21 cellular contexts compared by ENCODE assay signal in genomic region chr1:226495716-226496115, GRCh38. TPM values are rescaled to one million over a fixed set of nuclear protein-coding genes. Genes with fewer than 3 reads are reported as not detected.
A peak's percentile ranks its signal among the peaks of the same experiment; 100 is the strongest.
DNase-seq lines count a peak whose midpoint lies in the region; ATAC-seq and TF ChIP-seq lines count a peak whose summit lies in the region.
"Had no signal": no experiment of that assay in that cellular context is flagged by ENCODE, and none has a peak within 500 bp of the region (broad histone marks: within the 10 kb centered on the region; RNA-seq: fewer than 3 reads in every experiment).

No MANE protein-coding gene starts in this region.

- H3K4me3 ChIP-seq in coronary artery, result no peak overlapping the region
- H3K4me3 ChIP-seq: GM23248 had no signal

- H3K4me1 Mint-ChIP-seq in stimulated activated naive CD8-positive, alpha-beta T cell treated with anti-CD3 and anti-CD28 coated beads, Interleukin-15, amount 100 ng/mL, for 72 hours, result peaks cover under 1% of the 10 kb centered on the region
- H3K4me1 Mint-ChIP-seq: CD14-positive monocyte had no signal

- H3K9me3 Mint-ChIP-seq in stimulated activated naive CD8-positive, alpha-beta T cell treated with anti-CD3 and anti-CD28 coated beads, Interleukin-15, amount 100 ng/mL, for 72 hours, result no peaks in the 10 kb centered on the region

- H3K27ac Mint-ChIP-seq in stimulated activated naive CD8-positive, alpha-beta T cell treated with anti-CD3 and anti-CD28 coated beads, Interleukin-15, amount 100 ng/mL, for 72 hours, result no peak overlapping the region

- no peak for DNase-seq in stimulated activated naive CD8-positive, alpha-beta T cell treated with anti-CD3 and anti-CD28 coated beads, Interleukin-15, amount 100 ng/mL, for 72 hours
- no peak for DNase-seq in stimulated activated naive CD8-positive, alpha-beta T cell treated with anti-CD3 and anti-CD28 coated beads, Interleukin-15, Interleukin-2, amounts not matched to agents 100 U/mL and 50 U/mL, for 24 hours
- DNase-seq in coronary artery (ENCODE audit: low spot score), result peak; percentile 9
- no peak for DNase-seq in left colon
- no peak for DNase-seq in NCI-H1930 (lab: John Stamatoyannopoulos, UW)
- DNase-seq in NCI-H1417 (lab: John Stamatoyannopoulos, UW), result no peak
- no peak for DNase-seq in iPS-NIHi11 (ENCODE audit: low spot score)
- DNase-seq in NCI-H2029 treated with DMSO at 0.1 percent for 48 hours (lab: John Stamatoyannopoulos, UW), result no peak
- DNase-seq: ACHN, AML-193, COR-L47, DMS79, GM23248, MV-4-11, NCI-H1417 treated with DMSO at 0.1 percent for 48 hours, NCI-H2029, NCI-H510A had no signal

- intact Hi-C loops in left colon (cut with DNase I, micrococcal nuclease), result no loop called here

- ATAC-seq in stimulated activated naive CD8-positive, alpha-beta T cell treated with anti-CD3 and anti-CD28 coated beads, Interleukin-15, amount 100 ng/mL, for 72 hours, result peak; percentile 23
- no peak for ATAC-seq in stimulated activated naive CD8-positive, alpha-beta T cell treated with anti-CD3 and anti-CD28 coated beads, Interleukin-15, Interleukin-2, amounts not matched to agents 100 U/mL and 50 U/mL, for 24 hours
- peak; percentile 78 for ATAC-seq in left colon
- ATAC-seq: Panc1, Right ventricle myocardium inferior had no signal

- H3K4me3 Mint-ChIP-seq in stimulated activated naive CD8-positive, alpha-beta T cell treated with anti-CD3 and anti-CD28 coated beads, Interleukin-15, amount 100 ng/mL, for 72 hours, result no peak overlapping the region
- H3K4me3 Mint-ChIP-seq: CD14-positive monocyte had no signal

- no peaks in the 10 kb centered on the region for H3K27me3 Mint-ChIP-seq in stimulated activated naive CD8-positive, alpha-beta T cell treated with anti-CD3 and anti-CD28 coated beads, Interleukin-15, amount 100 ng/mL, for 72 hours

- TF ChIP-seq CTCF in coronary artery (IDR thresholded peaks at IDR 0.05), result no peak

- no peak overlapping the region for H3K27ac ChIP-seq in coronary artery
- H3K27ac ChIP-seq: GM23248 had no signal

RNA-seq across cellular contexts. Expression of gene STUM, which starts 52.8 kb away (rescaled TPM):
- total RNA-seq in left colon, result 1 to 10 TPM; 1.4 to 3.9 TPM
- total RNA-seq: G401 had no signal
